In the genomic region with DNA sequence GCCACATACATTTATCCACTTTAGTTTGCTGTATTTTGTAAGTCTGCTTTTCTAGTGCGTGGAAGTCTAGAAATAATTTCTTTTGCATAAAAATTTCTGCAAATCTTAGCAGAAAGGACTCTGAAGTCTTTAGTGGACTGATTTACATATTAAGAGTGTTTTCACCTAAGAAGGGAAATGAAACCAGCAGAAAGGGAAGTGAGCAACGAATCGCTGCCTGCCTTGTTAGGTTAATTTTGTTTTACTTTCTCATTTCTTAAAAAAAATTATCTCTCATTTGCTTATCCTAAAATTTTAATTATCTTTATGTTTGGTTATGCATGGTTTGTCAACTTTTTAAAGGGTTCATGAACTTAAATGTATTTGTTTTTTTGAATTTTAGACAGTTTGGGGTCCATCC, we compare ENCODE assay signal across 1 cellular context.
TF ChIP-seq lines count a peak whose summit lies in the region.

No MANE protein-coding gene starts in this region.

TF ChIP-seq in HepG2, 621 proteins besides CTCF, POLR2A, EP300 and RAD21:
- TF ChIP-seq ZNF75D (CRISPR knock-in tag; IDR thresholded peaks at IDR 0.05; ENCODE audit: borderline replicate concordance) (no peak), FIP1L1 (IDR thresholded peaks at IDR 0.05; ENCODE audit: borderline replicate concordance, insufficient read depth, low read depth, low read length) (no peak), CENPT (CRISPR knock-in tag; IDR thresholded peaks at IDR 0.05; ENCODE audit: low read depth) (no peak), MED8 (CRISPR knock-in tag; IDR thresholded peaks at IDR 0.05; ENCODE audit: insufficient replicate concordance) (no peak), ZNF605 (CRISPR knock-in tag; IDR thresholded peaks at IDR 0.05) (no peak), SIX1 (CRISPR knock-in tag; IDR thresholded peaks at IDR 0.05; ENCODE audit: borderline replicate concordance) (no peak), ELF1 (CRISPR knock-in tag; IDR thresholded peaks at IDR 0.05) (no peak), KDM3A (CRISPR knock-in tag; IDR thresholded peaks at IDR 0.05; ENCODE audit: low read depth) (no peak), CEBPB (IDR thresholded peaks at IDR 0.05; ENCODE audit: borderline replicate concordance, low read depth, low read length) (no peak), SNAPC2 (CRISPR knock-in tag; IDR thresholded peaks at IDR 0.05) (no peak), ZNF569 (CRISPR knock-in tag; IDR thresholded peaks at IDR 0.05; ENCODE audit: borderline replicate concordance) (no peak), HIVEP1 (CRISPR knock-in tag; IDR thresholded peaks at IDR 0.05) (no peak)
- TF ChIP-seq, protein P1, sequence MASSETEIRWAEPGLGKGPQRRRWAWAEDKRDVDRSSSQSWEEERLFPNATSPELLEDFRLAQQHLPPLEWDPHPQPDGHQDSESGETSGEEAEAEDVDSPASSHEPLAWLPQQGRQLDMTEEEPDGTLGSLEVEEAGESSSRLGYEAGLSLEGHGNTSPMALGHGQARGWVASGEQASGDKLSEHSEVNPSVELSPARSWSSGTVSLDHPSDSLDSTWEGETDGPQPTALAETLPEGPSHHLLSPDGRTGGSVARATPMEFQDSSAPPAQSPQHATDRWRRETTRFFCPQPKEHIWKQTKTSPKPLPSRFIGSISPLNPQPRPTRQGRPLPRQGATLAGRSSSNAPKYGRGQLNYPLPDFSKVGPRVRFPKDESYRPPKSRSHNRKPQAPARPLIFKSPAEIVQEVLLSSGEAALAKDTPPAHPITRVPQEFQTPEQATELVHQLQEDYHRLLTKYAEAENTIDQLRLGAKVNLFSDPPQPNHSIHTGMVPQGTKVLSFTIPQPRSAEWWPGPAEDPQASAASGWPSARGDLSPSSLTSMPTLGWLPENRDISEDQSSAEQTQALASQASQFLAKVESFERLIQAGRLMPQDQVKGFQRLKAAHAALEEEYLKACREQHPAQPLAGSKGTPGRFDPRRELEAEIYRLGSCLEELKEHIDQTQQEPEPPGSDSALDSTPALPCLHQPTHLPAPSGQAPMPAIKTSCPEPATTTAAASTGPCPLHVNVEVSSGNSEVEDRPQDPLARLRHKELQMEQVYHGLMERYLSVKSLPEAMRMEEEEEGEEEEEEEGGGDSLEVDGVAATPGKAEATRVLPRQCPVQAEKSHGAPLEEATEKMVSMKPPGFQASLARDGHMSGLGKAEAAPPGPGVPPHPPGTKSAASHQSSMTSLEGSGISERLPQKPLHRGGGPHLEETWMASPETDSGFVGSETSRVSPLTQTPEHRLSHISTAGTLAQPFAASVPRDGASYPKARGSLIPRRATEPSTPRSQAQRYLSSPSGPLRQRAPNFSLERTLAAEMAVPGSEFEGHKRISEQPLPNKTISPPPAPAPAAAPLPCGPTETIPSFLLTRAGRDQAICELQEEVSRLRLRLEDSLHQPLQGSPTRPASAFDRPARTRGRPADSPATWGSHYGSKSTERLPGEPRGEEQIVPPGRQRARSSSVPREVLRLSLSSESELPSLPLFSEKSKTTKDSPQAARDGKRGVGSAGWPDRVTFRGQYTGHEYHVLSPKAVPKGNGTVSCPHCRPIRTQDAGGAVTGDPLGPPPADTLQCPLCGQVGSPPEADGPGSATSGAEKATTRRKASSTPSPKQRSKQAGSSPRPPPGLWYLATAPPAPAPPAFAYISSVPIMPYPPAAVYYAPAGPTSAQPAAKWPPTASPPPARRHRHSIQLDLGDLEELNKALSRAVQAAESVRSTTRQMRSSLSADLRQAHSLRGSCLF (CRISPR knock-in tag; IDR thresholded peaks at IDR 0.05; ENCODE audit: borderline replicate concordance), result no peak
- TF ChIP-seq, protein P2, sequence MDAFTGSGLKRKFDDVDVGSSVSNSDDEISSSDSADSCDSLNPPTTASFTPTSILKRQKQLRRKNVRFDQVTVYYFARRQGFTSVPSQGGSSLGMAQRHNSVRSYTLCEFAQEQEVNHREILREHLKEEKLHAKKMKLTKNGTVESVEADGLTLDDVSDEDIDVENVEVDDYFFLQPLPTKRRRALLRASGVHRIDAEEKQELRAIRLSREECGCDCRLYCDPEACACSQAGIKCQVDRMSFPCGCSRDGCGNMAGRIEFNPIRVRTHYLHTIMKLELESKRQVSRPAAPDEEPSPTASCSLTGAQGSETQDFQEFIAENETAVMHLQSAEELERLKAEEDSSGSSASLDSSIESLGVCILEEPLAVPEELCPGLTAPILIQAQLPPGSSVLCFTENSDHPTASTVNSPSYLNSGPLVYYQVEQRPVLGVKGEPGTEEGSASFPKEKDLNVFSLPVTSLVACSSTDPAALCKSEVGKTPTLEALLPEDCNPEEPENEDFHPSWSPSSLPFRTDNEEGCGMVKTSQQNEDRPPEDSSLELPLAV (CRISPR knock-in tag; conservative IDR thresholded peaks at IDR 0.05; ENCODE audit: low read depth), result no peak
- TF ChIP-seq, protein P3, sequence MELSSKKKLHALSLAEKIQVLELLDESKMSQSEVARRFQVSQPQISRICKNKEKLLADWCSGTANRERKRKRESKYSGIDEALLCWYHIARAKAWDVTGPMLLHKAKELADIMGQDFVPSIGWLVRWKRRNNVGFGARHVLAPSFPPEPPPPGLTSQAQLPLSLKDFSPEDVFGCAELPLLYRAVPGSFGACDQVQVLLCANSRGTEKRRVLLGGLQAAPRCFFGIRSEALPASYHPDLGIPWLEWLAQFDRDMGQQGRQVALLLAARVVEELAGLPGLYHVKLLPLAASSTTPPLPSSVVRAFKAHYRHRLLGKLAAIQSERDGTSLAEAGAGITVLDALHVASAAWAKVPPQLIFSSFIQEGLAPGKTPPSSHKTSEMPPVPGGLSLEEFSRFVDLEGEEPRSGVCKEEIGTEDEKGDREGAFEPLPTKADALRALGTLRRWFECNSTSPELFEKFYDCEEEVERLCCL (CRISPR knock-in tag; IDR thresholded peaks at IDR 0.05; ENCODE audit: borderline replicate concordance), result no peak
- TF ChIP-seq, protein P4, sequence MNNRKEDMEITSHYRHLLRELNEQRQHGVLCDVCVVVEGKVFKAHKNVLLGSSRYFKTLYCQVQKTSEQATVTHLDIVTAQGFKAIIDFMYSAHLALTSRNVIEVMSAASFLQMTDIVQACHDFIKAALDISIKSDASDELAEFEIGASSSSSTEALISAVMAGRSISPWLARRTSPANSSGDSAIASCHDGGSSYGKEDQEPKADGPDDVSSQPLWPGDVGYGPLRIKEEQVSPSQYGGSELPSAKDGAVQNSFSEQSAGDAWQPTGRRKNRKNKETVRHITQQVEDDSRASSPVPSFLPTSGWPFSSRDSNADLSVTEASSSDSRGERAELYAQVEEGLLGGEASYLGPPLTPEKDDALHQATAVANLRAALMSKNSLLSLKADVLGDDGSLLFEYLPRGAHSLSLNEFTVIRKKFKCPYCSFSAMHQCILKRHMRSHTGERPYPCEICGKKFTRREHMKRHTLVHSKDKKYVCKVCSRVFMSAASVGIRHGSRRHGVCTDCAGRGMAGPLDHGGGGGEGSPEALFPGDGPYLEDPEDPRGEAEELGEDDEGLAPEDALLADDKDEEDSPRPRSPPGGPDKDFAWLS (CRISPR knock-in tag; IDR thresholded peaks at IDR 0.05; ENCODE audit: borderline replicate concordance), result no peak
- TF ChIP-seq, protein P5, sequence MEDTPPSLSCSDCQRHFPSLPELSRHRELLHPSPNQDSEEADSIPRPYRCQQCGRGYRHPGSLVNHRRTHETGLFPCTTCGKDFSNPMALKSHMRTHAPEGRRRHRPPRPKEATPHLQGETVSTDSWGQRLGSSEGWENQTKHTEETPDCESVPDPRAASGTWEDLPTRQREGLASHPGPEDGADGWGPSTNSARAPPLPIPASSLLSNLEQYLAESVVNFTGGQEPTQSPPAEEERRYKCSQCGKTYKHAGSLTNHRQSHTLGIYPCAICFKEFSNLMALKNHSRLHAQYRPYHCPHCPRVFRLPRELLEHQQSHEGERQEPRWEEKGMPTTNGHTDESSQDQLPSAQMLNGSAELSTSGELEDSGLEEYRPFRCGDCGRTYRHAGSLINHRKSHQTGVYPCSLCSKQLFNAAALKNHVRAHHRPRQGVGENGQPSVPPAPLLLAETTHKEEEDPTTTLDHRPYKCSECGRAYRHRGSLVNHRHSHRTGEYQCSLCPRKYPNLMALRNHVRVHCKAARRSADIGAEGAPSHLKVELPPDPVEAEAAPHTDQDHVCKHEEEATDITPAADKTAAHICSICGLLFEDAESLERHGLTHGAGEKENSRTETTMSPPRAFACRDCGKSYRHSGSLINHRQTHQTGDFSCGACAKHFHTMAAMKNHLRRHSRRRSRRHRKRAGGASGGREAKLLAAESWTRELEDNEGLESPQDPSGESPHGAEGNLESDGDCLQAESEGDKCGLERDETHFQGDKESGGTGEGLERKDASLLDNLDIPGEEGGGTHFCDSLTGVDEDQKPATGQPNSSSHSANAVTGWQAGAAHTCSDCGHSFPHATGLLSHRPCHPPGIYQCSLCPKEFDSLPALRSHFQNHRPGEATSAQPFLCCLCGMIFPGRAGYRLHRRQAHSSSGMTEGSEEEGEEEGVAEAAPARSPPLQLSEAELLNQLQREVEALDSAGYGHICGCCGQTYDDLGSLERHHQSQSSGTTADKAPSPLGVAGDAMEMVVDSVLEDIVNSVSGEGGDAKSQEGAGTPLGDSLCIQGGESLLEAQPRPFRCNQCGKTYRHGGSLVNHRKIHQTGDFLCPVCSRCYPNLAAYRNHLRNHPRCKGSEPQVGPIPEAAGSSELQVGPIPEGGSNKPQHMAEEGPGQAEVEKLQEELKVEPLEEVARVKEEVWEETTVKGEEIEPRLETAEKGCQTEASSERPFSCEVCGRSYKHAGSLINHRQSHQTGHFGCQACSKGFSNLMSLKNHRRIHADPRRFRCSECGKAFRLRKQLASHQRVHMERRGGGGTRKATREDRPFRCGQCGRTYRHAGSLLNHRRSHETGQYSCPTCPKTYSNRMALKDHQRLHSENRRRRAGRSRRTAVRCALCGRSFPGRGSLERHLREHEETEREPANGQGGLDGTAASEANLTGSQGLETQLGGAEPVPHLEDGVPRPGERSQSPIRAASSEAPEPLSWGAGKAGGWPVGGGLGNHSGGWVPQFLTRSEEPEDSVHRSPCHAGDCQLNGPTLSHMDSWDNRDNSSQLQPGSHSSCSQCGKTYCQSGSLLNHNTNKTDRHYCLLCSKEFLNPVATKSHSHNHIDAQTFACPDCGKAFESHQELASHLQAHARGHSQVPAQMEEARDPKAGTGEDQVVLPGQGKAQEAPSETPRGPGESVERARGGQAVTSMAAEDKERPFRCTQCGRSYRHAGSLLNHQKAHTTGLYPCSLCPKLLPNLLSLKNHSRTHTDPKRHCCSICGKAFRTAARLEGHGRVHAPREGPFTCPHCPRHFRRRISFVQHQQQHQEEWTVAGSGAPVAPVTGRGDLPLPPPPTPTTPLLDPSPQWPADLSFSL (CRISPR knock-in tag; IDR thresholded peaks at IDR 0.05), result no peak
- TF ChIP-seq, protein P6, sequence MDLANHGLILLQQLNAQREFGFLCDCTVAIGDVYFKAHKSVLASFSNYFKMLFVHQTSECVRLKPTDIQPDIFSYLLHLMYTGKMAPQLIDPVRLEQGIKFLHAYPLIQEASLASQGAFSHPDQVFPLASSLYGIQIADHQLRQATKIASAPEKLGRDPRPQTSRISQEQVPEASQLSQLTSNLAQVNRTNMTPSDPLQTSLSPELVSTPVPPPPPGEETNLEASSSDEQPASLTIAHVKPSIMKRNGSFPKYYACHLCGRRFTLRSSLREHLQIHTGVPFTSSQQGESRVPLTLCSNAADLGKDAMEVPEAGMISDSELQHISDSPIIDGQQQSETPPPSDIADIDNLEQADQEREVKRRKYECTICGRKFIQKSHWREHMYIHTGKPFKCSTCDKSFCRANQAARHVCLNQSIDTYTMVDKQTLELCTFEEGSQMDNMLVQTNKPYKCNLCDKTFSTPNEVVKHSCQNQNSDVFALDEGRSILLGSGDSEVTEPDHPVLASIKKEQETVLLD (CRISPR knock-in tag; IDR thresholded peaks at IDR 0.05; ENCODE audit: low read depth), result no peak
